Comparison of ENCODE assay signal across 19 cellular contexts in genomic region chr14:90427848-90428426, GRCh38.
"Had no signal": no experiment of that assay in that cellular context is flagged by ENCODE, and none has a peak within 500 bp of the region (broad histone marks: within the 10 kb centered on the region; RNA-seq: fewer than 3 reads in every experiment).

No MANE protein-coding gene starts in this region.

- DNase-seq: activated CD8-positive, alpha-beta memory T cell treated with anti-CD3 and anti-CD28 coated beads for 24 hours; activated CD8-positive, alpha-beta memory T cell treated with anti-CD3 and anti-CD28 coated beads, Interleukin-2, amount 50 U/mL, for 4 hours; activated naive CD4-positive, alpha-beta T cell treated with Interleukin-2 at 50 U/mL for 16 hours; activated naive CD8-positive, alpha-beta T cell treated with anti-CD3 and anti-CD28 coated beads for 36 hours; activated T-cell treated with anti-CD3 and anti-CD28 coated beads, Interleukin-2, amount 50 U/mL, for 24 hours; cerebellar nuclear complex; endodermal cell; hippocampal formation; kidney glomerular epithelial cell; mesenchymal stem cell; mucosa of descending colon; occipital lobe; stimulated activated CD4-positive, alpha-beta T cell treated with anti-CD3 and anti-CD28 coated beads, Interleukin-12 subunit alpha, Interleukin-12 subunit beta, amount 100 ng/mL, for 4 hours; stimulated activated naive CD8-positive, alpha-beta T cell treated with anti-CD3 and anti-CD28 coated beads, Interleukin-15, amount 100 ng/mL, for 72 hours; T-helper 1 cell had no signal

- H3K27me3 ChIP-seq: suprapubic skin, tibial nerve had no signal

- H3K4me3 ChIP-seq: coronary artery, mucosa of descending colon, suprapubic skin, tibial nerve had no signal

- H3K4me1 ChIP-seq: suprapubic skin had no signal

- ATAC-seq: activated T-helper 17 cell treated with anti-CD3 and anti-CD28 coated beads, Interleukin-2, amount 50 U/mL, for 72 hours; mucosa of descending colon; stimulated activated naive CD8-positive, alpha-beta T cell treated with anti-CD3 and anti-CD28 coated beads, Interleukin-15, amount 100 ng/mL, for 72 hours had no signal

- H3K36me3 ChIP-seq: suprapubic skin, tibial nerve had no signal

- H3K9me3 ChIP-seq: mucosa of descending colon, suprapubic skin had no signal

- H3K27ac ChIP-seq: coronary artery, suprapubic skin, tibial nerve had no signal
